In the genomic region with DNA sequence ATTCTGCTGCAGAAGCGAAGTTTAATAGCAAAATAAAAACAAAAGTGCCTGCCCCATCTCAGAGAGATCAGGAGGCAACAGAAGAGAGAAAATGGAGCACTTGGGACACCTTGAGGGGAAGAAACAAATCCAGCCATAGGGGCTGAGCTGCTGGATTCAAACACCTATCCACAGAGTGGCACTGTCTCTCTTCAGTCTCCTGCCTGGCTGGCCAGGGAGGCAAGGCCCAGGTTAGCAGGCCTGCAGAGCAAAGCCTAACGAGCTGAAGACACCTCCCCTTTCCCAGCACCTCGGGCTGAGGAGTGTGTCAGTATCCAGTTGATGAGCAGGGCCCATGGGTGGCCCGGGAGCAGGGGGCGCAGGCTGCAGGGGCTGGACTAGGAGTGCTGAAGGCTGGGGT, we compare ENCODE assay signal across 1 cellular context.
TF ChIP-seq lines count a peak whose summit lies in the region.

No MANE protein-coding gene starts in this region.

TF ChIP-seq in GM23338, 12 proteins besides CTCF, POLR2A, EP300 and RAD21 (continued from another document):
- TF ChIP-seq, protein P1, sequence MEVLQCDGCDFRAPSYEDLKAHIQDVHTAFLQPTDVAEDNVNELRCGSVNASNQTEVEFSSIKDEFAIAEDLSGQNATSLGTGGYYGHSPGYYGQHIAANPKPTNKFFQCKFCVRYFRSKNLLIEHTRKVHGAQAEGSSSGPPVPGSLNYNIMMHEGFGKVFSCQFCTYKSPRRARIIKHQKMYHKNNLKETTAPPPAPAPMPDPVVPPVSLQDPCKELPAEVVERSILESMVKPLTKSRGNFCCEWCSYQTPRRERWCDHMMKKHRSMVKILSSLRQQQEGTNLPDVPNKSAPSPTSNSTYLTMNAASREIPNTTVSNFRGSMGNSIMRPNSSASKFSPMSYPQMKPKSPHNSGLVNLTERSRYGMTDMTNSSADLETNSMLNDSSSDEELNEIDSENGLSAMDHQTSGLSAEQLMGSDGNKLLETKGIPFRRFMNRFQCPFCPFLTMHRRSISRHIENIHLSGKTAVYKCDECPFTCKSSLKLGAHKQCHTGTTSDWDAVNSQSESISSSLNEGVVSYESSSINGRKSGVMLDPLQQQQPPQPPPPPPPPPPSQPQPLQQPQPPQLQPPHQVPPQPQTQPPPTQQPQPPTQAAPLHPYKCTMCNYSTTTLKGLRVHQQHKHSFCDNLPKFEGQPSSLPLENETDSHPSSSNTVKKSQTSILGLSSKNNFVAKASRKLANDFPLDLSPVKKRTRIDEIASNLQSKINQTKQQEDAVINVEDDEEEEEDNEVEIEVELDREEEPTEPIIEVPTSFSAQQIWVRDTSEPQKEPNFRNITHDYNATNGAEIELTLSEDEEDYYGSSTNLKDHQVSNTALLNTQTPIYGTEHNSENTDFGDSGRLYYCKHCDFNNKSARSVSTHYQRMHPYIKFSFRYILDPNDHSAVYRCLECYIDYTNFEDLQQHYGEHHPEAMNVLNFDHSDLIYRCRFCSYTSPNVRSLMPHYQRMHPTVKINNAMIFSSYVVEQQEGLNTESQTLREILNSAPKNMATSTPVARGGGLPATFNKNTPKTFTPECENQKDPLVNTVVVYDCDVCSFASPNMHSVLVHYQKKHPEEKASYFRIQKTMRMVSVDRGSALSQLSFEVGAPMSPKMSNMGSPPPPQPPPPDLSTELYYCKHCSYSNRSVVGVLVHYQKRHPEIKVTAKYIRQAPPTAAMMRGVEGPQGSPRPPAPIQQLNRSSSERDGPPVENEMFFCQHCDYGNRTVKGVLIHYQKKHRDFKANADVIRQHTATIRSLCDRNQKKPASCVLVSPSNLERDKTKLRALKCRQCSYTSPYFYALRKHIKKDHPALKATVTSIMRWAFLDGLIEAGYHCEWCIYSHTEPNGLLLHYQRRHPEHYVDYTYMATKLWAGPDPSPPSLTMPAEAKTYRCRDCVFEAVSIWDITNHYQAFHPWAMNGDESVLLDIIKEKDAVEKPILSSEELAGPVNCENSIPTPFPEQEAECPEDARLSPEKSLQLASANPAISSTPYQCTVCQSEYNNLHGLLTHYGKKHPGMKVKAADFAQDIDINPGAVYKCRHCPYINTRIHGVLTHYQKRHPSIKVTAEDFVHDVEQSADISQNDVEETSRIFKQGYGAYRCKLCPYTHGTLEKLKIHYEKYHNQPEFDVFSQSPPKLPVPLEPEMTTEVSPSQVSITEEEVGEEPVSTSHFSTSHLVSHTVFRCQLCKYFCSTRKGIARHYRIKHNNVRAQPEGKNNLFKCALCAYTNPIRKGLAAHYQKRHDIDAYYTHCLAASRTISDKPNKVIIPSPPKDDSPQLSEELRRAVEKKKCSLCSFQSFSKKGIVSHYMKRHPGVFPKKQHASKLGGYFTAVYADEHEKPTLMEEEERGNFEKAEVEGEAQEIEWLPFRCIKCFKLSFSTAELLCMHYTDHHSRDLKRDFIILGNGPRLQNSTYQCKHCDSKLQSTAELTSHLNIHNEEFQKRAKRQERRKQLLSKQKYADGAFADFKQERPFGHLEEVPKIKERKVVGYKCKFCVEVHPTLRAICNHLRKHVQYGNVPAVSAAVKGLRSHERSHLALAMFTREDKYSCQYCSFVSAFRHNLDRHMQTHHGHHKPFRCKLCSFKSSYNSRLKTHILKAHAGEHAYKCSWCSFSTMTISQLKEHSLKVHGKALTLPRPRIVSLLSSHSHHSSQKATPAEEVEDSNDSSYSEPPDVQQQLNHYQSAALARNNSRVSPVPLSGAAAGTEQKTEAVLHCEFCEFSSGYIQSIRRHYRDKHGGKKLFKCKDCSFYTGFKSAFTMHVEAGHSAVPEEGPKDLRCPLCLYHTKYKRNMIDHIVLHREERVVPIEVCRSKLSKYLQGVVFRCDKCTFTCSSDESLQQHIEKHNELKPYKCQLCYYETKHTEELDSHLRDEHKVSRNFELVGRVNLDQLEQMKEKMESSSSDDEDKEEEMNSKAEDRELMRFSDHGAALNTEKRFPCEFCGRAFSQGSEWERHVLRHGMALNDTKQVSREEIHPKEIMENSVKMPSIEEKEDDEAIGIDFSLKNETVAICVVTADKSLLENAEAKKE (CRISPR knock-in tag; IDR thresholded peaks at IDR 0.05): no peak
- no peak for TF ChIP-seq EZH2 (IDR thresholded peaks at IDR 0.05; ENCODE audit: low read depth, unreplicated experiment)
- TF ChIP-seq, protein P2, sequence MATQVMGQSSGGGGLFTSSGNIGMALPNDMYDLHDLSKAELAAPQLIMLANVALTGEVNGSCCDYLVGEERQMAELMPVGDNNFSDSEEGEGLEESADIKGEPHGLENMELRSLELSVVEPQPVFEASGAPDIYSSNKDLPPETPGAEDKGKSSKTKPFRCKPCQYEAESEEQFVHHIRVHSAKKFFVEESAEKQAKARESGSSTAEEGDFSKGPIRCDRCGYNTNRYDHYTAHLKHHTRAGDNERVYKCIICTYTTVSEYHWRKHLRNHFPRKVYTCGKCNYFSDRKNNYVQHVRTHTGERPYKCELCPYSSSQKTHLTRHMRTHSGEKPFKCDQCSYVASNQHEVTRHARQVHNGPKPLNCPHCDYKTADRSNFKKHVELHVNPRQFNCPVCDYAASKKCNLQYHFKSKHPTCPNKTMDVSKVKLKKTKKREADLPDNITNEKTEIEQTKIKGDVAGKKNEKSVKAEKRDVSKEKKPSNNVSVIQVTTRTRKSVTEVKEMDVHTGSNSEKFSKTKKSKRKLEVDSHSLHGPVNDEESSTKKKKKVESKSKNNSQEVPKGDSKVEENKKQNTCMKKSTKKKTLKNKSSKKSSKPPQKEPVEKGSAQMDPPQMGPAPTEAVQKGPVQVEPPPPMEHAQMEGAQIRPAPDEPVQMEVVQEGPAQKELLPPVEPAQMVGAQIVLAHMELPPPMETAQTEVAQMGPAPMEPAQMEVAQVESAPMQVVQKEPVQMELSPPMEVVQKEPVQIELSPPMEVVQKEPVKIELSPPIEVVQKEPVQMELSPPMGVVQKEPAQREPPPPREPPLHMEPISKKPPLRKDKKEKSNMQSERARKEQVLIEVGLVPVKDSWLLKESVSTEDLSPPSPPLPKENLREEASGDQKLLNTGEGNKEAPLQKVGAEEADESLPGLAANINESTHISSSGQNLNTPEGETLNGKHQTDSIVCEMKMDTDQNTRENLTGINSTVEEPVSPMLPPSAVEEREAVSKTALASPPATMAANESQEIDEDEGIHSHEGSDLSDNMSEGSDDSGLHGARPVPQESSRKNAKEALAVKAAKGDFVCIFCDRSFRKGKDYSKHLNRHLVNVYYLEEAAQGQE (IDR thresholded peaks at IDR 0.05; ENCODE audit: unreplicated experiment): no peak
- TF ChIP-seq ZNF331 (CRISPR knock-in tag; IDR thresholded peaks at IDR 0.05; ENCODE audit: low read depth): no peak
- TF ChIP-seq ZNF114 (CRISPR knock-in tag; IDR thresholded peaks at IDR 0.05): no peak
